Comparison of ENCODE assay signal across 9 cellular contexts in genomic region chr3:57805674-57806073, GRCh38. TPM values are rescaled to one million over a fixed set of nuclear protein-coding genes. Genes with fewer than 3 reads are reported as not detected.
DNase-seq lines count a peak whose midpoint lies in the region; ATAC-seq and TF ChIP-seq lines count a peak whose summit lies in the region.
"Had no signal": no experiment of that assay in that cellular context is flagged by ENCODE, and none has a peak within 500 bp of the region (broad histone marks: within the 10 kb centered on the region; RNA-seq: fewer than 3 reads in every experiment).

No MANE protein-coding gene starts in this region.

- ATAC-seq in Panc1 (peak; percentile 86), gastrocnemius medialis (peak in 1 of 2 donors; percentile 67), HG02938 (IDR thresholded peaks at IDR 0.05; ENCODE audit: unreplicated experiment) (no peak)

- H3K9me3 ChIP-seq in Panc1 (ENCODE audit: control insufficient read depth, insufficient read depth, low read depth, low read length): no peaks in the 10 kb centered on the region
- no peaks in the 10 kb centered on the region for H3K9me3 ChIP-seq in esophagus (ENCODE audit: control insufficient read depth in 2 of 2, insufficient read depth in 1 of 2, low read depth in 1 of 2, low read length in 1 of 2)
- H3K9me3 ChIP-seq in gastrocnemius medialis: no peaks in the 10 kb centered on the region

- peak overlapping the region; percentile 0 for H3K27ac Mint-ChIP-seq in T-helper 2 cell treated with Interferon-gamma antibody and Interleukin-4, amounts not matched to agents 5 μg/mL and 100 μg/mL, for 36 hours

- WGBS in esophagus, 2 donors: 84 to 90% methylated on average over 1 of the region's 1 CpG

- peaks cover 2% of the 10 kb centered on the region for H3K36me3 Mint-ChIP-seq in T-helper 2 cell treated with Interferon-gamma antibody and Interleukin-4, amounts not matched to agents 5 μg/mL and 100 μg/mL, for 36 hours (ENCODE audit: low read depth)

- H3K4me3 ChIP-seq in Panc1 (ENCODE audit: low read depth in 2 of 2, low read length in 2 of 2) (no peak overlapping the region), esophagus (ENCODE audit: low read depth in 1 of 2, low read length in 2 of 2) (no peak overlapping the region), gastrocnemius medialis (no peak overlapping the region)
- H3K4me3 ChIP-seq: cardiac muscle cell had no signal

- POLR2A ChIA-PET in Panc1 (lab: Charles Lee): no interaction called here

- H3K27me3 ChIP-seq in Panc1 (ENCODE audit: control insufficient read depth, insufficient read depth, low read length) (no peaks in the 10 kb centered on the region), esophagus (ENCODE audit: control insufficient read depth in 1 of 2, insufficient read depth in 2 of 2, low read length in 2 of 2) (no peaks in the 10 kb centered on the region), gastrocnemius medialis (no peaks in the 10 kb centered on the region)
- H3K27me3 ChIP-seq: cardiac muscle cell had no signal

- intact Hi-C loops in Panc1 (cut with micrococcal nuclease; ENCODE audit: unreplicated experiment) (no loop called here), gastrocnemius medialis (cut with DNase I; ENCODE audit: low total_unique reads) (no loop called here)

- BruUV-seq in Panc1 (replicated peaks; lab: Mats Ljungman, UMichigan): no TSS peak

- H3K27me3 Mint-ChIP-seq in T-helper 2 cell treated with Interferon-gamma antibody and Interleukin-4, amounts not matched to agents 5 μg/mL and 100 μg/mL, for 36 hours (ENCODE audit: low read depth): no peaks in the 10 kb centered on the region

- no peak for DNase-seq in T-helper 2 cell treated with Interferon-gamma antibody and Interleukin-4, amounts not matched to agents 5 μg/mL and 100 μg/mL, for 36 hours (ENCODE audit: low spot score)
- DNase-seq in T-helper 2 cell: no peak
- DNase-seq in Panc1 (ENCODE audit: low read depth, low spot score): peak; percentile 91
- DNase-seq in gastrocnemius medialis: no peak
- no peak for DNase-seq in SIG-M5 (lab: John Stamatoyannopoulos, UW)
- no peak for DNase-seq in NK-92 (lab: John Stamatoyannopoulos, UW; ENCODE audit: unreplicated experiment)

- TF ChIP-seq CTCF in Panc1 (IDR thresholded peaks at IDR 0.05) (no peak), gastrocnemius medialis (IDR thresholded peaks at IDR 0.05 in 4 of 5, conservative IDR thresholded peaks at IDR 0.05 in 1 of 5) (no peak)

- CTCF ChIA-PET in Panc1 (lab: Charles Lee): no interaction called here

- in situ Hi-C loops in Panc1 (cut with HindIII; ENCODE audit: low pct_unique_long_range_greater_than_20kb, low sequenced_read_pairs): no loop called here
- in situ Hi-C loops in gastrocnemius medialis (cut with MboI; ENCODE audit: low sequenced_read_pairs in 4 of 4): no loop called here

- TF ChIP-seq POLR2A in gastrocnemius medialis (IDR thresholded peaks at IDR 0.05): no peak

- H3K9me3 Mint-ChIP-seq in T-helper 2 cell treated with Interferon-gamma antibody and Interleukin-4, amounts not matched to agents 5 μg/mL and 100 μg/mL, for 36 hours: no peaks in the 10 kb centered on the region

- no peak overlapping the region for H3K4me3 Mint-ChIP-seq in T-helper 2 cell treated with Interferon-gamma antibody and Interleukin-4, amounts not matched to agents 5 μg/mL and 100 μg/mL, for 36 hours

- peaks cover 41% of the 10 kb centered on the region for H3K4me1 Mint-ChIP-seq in T-helper 2 cell treated with Interferon-gamma antibody and Interleukin-4, amounts not matched to agents 5 μg/mL and 100 μg/mL, for 36 hours (ENCODE audit: low read depth)

- H3K4me1 ChIP-seq in Panc1 (ENCODE audit: control insufficient read depth, insufficient read depth, low read length) (peaks cover 16% of the 10 kb centered on the region), esophagus (ENCODE audit: control insufficient read depth in 2 of 2, insufficient read depth in 2 of 2, low read length in 1 of 2) (peaks cover 4 to 10% of the 10 kb centered on the region in 2 donors), gastrocnemius medialis (peaks cover 50 to 66% of the 10 kb centered on the region in 2 donors)

- H3K27ac ChIP-seq in Panc1 (ENCODE audit: low read length) (no peak overlapping the region), esophagus (ENCODE audit: low read depth in 2 of 2, low read length in 1 of 2) (peak overlapping the region; percentile 58 to 69), gastrocnemius medialis (peak overlapping the region in 3 of 4 donors; percentile 29 to 47 (median 30))
- H3K27ac ChIP-seq: cardiac muscle cell had no signal

- no peaks in the 10 kb centered on the region for H3K36me3 ChIP-seq in Panc1 (ENCODE audit: control insufficient read depth, insufficient read depth, low read length)
- no peaks in the 10 kb centered on the region for H3K36me3 ChIP-seq in esophagus (ENCODE audit: control insufficient read depth in 2 of 2, insufficient read depth in 2 of 2, low read length in 1 of 2)
- H3K36me3 ChIP-seq in gastrocnemius medialis: no peaks in the 10 kb centered on the region
- H3K36me3 ChIP-seq: cardiac muscle cell had no signal

RNA-seq across cellular contexts. Expression of gene SLMAP, which starts 49.6 kb away (rescaled TPM):
- total RNA-seq in Panc1 (2021; ENCODE audit: unreplicated experiment) (49.2 TPM), gastrocnemius medialis (100 to 1,000 TPM in 2 of 4 donors, 10 to 100 TPM in 2; 81.1 to 113 (median 97.1) TPM)
- polyA plus RNA-seq in Panc1 (2012; ENCODE audit: insufficient read length): 20.7 TPM
- polyA plus RNA-seq in esophagus: 10 to 100 TPM; 22.0 to 31.5 TPM
